29 cellular contexts compared by ENCODE assay signal in genomic region chr11:60303661-60304060, GRCh38. TPM values are rescaled to one million over a fixed set of nuclear protein-coding genes. Genes with fewer than 3 reads are reported as not detected.
"Had no signal": no experiment of that assay in that cellular context is flagged by ENCODE, and none has a peak within 500 bp of the region (broad histone marks: within the 10 kb centered on the region; RNA-seq: fewer than 3 reads in every experiment).

No MANE protein-coding gene starts in this region.

- H3K4me1 Mint-ChIP-seq: naive B cell, nephron had no signal

- H2AFZ ChIP-seq: parathyroid adenoma had no signal

- ATAC-seq: esophagus mucosa; gastrocnemius medialis; heart right ventricle; left lobe of liver; right lobe of liver; stimulated activated naive B cell treated with anti-CD40 and anti-IgM and Interleukin-4, amounts not matched to agents 10 μg/mL and 1 μg/mL and 100 μg/mL, for 72 hours; stimulated activated naive CD8-positive, alpha-beta T cell treated with anti-CD3 and anti-CD28 coated beads, Interleukin-15, amount 100 ng/mL, for 72 hours; upper lobe of right lung had no signal

- H3K36me3 ChIP-seq: gastrocnemius medialis, prostate gland, right lobe of liver, tibial nerve, upper lobe of right lung had no signal

- DNase-seq: cortex of kidney; dorsolateral prefrontal cortex; effector CD8-positive, alpha-beta T cell; gastrocnemius medialis; heart right ventricle; hypothalamus; kidney glomerular epithelial cell; naive B cell; occipital lobe; retina; right lobe of liver; spleen; stimulated activated CD4-positive, alpha-beta T cell treated with anti-CD3 and anti-CD28 coated beads, Interleukin-15, amount 100 ng/mL, for 24 hours; stimulated activated CD4-positive, alpha-beta T cell treated with anti-CD3 and anti-CD28 coated beads, Interleukin-1b, Interleukin-23, amount 100 ng/mL, for 48 hours; stimulated activated CD4-positive, alpha-beta T cell treated with anti-CD3 and anti-CD28 coated beads, Interleukin-4, amount 100 ng/mL, for 24 hours; stimulated activated naive B cell treated with anti-CD40 and anti-IgM and Interleukin-4, amounts not matched to agents 10 μg/mL and 1 μg/mL and 100 μg/mL, for 72 hours; stimulated activated naive CD8-positive, alpha-beta T cell treated with anti-CD3 and anti-CD28 coated beads, Interleukin-15, amount 100 ng/mL, for 72 hours; testis; upper lobe of right lung had no signal

- H3K4me1 ChIP-seq: gastrocnemius medialis, parathyroid adenoma, prostate gland, right lobe of liver, spleen, testis, tibial nerve, upper lobe of right lung had no signal

- H3K79me2 ChIP-seq: parathyroid adenoma had no signal

- H3K9ac ChIP-seq: parathyroid adenoma had no signal

- H3K4me3 Mint-ChIP-seq: naive B cell; nephron; stimulated activated naive B cell treated with anti-CD40 and anti-IgM and Interleukin-4, amounts not matched to agents 10 μg/mL and 1 μg/mL and 100 μg/mL, for 72 hours; stimulated activated naive CD8-positive, alpha-beta T cell treated with anti-CD3 and anti-CD28 coated beads, Interleukin-15, amount 100 ng/mL, for 72 hours had no signal

- H3K9me3 ChIP-seq: gastrocnemius medialis, prostate gland, right lobe of liver, spleen, testis, tibial nerve, upper lobe of right lung had no signal

- H3K27ac ChIP-seq: dorsolateral prefrontal cortex, gastrocnemius medialis, heart right ventricle, parathyroid adenoma, prostate gland, right lobe of liver, spleen, testis, tibial nerve, upper lobe of right lung had no signal

- H3K4me3 ChIP-seq: dorsolateral prefrontal cortex, gastrocnemius medialis, heart right ventricle, prostate gland, right lobe of liver, spleen, testis, tibial nerve, upper lobe of right lung had no signal

- H3K27ac Mint-ChIP-seq: nephron; stimulated activated naive B cell treated with anti-CD40 and anti-IgM and Interleukin-4, amounts not matched to agents 10 μg/mL and 1 μg/mL and 100 μg/mL, for 72 hours; stimulated activated naive CD8-positive, alpha-beta T cell treated with anti-CD3 and anti-CD28 coated beads, Interleukin-15, amount 100 ng/mL, for 72 hours had no signal

- H3K27me3 ChIP-seq: gastrocnemius medialis, heart right ventricle, right lobe of liver, spleen, testis, tibial nerve, upper lobe of right lung had no signal

- H3K27me3 Mint-ChIP-seq: naive B cell; stimulated activated naive B cell treated with anti-CD40 and anti-IgM and Interleukin-4, amounts not matched to agents 10 μg/mL and 1 μg/mL and 100 μg/mL, for 72 hours had no signal

- H3K36me3 Mint-ChIP-seq: naive B cell had no signal

- H3K9me3 Mint-ChIP-seq: naive B cell; nephron; stimulated activated naive B cell treated with anti-CD40 and anti-IgM and Interleukin-4, amounts not matched to agents 10 μg/mL and 1 μg/mL and 100 μg/mL, for 72 hours; stimulated activated naive CD8-positive, alpha-beta T cell treated with anti-CD3 and anti-CD28 coated beads, Interleukin-15, amount 100 ng/mL, for 72 hours had no signal

RNA-seq across cellular contexts. Expression of gene MS4A4A, which starts 23.2 kb away (rescaled TPM):
- total RNA-seq: chondrocyte, fibroblast of lung had no signal
- polyA plus RNA-seq: fibroblast of lung had no signal

RNA-seq across cellular contexts. Expression of gene MS4A6E, which starts 23.4 kb away (rescaled TPM):
- total RNA-seq: chondrocyte, dorsolateral prefrontal cortex, esophagus mucosa, fibroblast of lung, gastrocnemius medialis, left lobe of liver, lower leg skin, occipital lobe, right lobe of liver, skeletal muscle tissue, tibial nerve, upper lobe of right lung had no signal
- polyA plus RNA-seq: fibroblast of lung had no signal
